In the genomic region with DNA sequence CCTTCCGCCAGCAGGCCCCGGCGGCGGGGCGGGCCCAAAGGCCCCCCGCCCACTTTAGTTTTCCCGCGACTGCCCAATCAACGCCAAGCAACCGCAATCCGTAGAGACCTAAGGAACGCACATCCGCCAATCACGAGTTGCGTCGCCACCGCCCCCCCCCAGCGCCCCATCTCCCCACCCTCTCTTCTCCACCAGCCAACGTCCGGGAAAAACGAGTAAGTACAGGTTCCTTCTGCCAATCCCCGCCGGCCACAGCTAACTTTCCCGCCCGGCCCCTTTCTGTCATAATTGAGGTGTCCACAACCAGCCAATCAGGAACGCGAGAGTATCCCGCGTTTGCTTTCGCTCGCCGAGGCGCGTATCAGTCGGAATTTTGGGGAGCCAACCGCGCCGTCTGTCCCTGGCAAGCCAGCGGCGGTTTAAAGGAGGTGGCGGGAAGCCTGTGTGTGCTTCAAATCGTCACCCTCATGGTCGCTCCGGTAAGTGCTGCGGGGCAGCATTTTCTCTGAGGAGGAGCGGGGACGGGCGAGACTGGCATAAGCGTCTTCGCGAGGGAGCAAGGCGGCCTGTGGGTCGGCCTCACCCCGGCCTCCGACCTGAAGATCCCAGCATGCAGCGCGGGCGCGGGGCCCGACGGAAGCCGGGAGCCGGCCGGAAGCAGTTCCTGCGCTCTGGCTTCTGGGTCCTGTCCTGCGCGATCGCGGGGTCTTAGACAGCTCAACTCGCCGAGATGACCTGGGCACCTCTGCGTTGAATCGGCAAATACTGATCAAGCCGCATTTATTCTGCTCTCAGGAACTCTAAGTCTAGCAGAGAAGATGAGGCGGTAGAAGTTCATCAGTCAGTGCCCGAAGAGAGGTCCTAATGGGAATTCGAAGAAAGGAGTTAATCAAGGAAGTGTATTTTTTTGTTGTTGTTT, we compare ENCODE assay signal across 8 cellular contexts. TPM values are rescaled to one million over a fixed set of nuclear protein-coding genes. Genes with fewer than 3 reads are reported as not detected.
DNase-seq lines count a peak whose midpoint lies in the region; ATAC-seq, FAIRE-seq and TF ChIP-seq lines count a peak whose summit lies in the region.

MIS12 (plus strand) TSS at position 361 of the 919 bp plus-strand sequence. CDS start 2,297 bp downstream, outside the sequence.

- TF ChIP-seq CTCF in H1 (IDR thresholded peaks at IDR 0.05; ENCODE audit: control extremely low read depth in 1 of 3, insufficient read depth in 1 of 3, low read depth in 1 of 3, low read length in 3 of 3), result no peak

- H3K27ac ChIP-seq in H1 (ENCODE audit: low read depth, low read length) (peak within 1 kb of the TSS; percentile 100), mesenchymal stem cell (ENCODE audit: low read length, poor library complexity, severe bottlenecking) (peak within 1 kb of the TSS; percentile 100)

- peak within 1 kb of the TSS; percentile 100 for H4K8ac ChIP-seq in H1 (ENCODE audit: extremely low read depth, insufficient read depth, low read length)
- peak within 1 kb of the TSS; percentile 99 for H4K8ac ChIP-seq in mesenchymal stem cell (ENCODE audit: low read length)

- H3K18ac ChIP-seq in H1 (ENCODE audit: extremely low read depth, low read length), result peak within 1 kb of the TSS; percentile 86
- peak within 1 kb of the TSS; percentile 98 for H3K18ac ChIP-seq in mesenchymal stem cell (ENCODE audit: low read depth in 1 of 2, low read length in 2 of 2)

- H3K4me3 ChIP-seq in H1 (ENCODE audit: extremely low read depth in 1 of 4, insufficient read depth in 2 of 4, low read depth in 3 of 4, low read length in 4 of 4), result peak within 1 kb of the TSS; percentile 96 to 99 (median 98)
- H3K4me3 ChIP-seq in mesenchymal stem cell (ENCODE audit: insufficient read depth in 1 of 2, low read depth in 1 of 2, low read length in 2 of 2), result peak within 1 kb of the TSS; percentile 88 to 94

- TF ChIP-seq RAD21 in H1 (IDR thresholded peaks at IDR 0.05 in 1 of 2, conservative IDR thresholded peaks at IDR 0.05 in 1 of 2; ENCODE audit: low read depth in 2 of 2, low read length in 2 of 2), result no peak

- DNase-seq in COLO668 (lab: John Stamatoyannopoulos, UW; ENCODE audit: unreplicated experiment) (peak; percentile 92), HTR-8/SVneo (ENCODE audit: insufficient read length, low spot score) (peak; percentile 99), NOMO-1 treated with dmso at 0.1 percent for 144 hours (lab: John Stamatoyannopoulos, UW; ENCODE audit: unreplicated experiment) (peak; percentile 99), H1 (ENCODE audit: low read depth in 1 of 2, low spot score in 2 of 2) (peak; percentile 91 to 94), mesenchymal stem cell (peak; percentile 100)
- peak; percentile 82 to 90 (median 90) for DNase-seq in activated CD8-positive, alpha-beta memory T cell treated with anti-CD3 and anti-CD28 coated beads for 48 hours (ENCODE audit: low read depth in 2 of 3, low spot score in 2 of 3)
- peak; percentile 91 for DNase-seq in stimulated activated CD8-positive, alpha-beta memory T cell treated with anti-CD3 and anti-CD28 coated beads, Interleukin-12 subunit alpha, Interleukin-12 subunit beta, amount 100 ng/mL, for 4 hours (ENCODE audit: low read depth)

- peak within 1 kb of the TSS; percentile 94; the same call in 1 of the 2 replicates for H2AK5ac ChIP-seq in H1 (ENCODE audit: low read depth, low read length)
- peak within 1 kb of the TSS; percentile 71 for H2AK5ac ChIP-seq in mesenchymal stem cell (ENCODE audit: low read length, severe bottlenecking)

- H3K79me2 ChIP-seq in H1 (ENCODE audit: control insufficient read depth in 1 of 2, insufficient read depth in 2 of 2, low read length in 2 of 2), result peaks cover 8 to 67% of the 10 kb centered on the region in 2 experiments

- H3K23ac ChIP-seq in H1 (ENCODE audit: insufficient read length) (no peak within 1 kb of the TSS), mesenchymal stem cell (ENCODE audit: low read length in 2 of 2) (peak within 1 kb of the TSS in 1 of 2 experiments; percentile 75)

- H3K36me3 ChIP-seq in H1 (ENCODE audit: control insufficient read depth in 2 of 4, insufficient read depth in 4 of 4, low read length in 3 of 4) (peaks cover 5 to 56% (median 31%) of the 10 kb centered on the region in 4 experiments), mesenchymal stem cell (ENCODE audit: control insufficient read depth in 1 of 2, insufficient read depth in 2 of 2, low read depth in 1 of 2, low read length in 2 of 2) (peaks cover 10 to 65% of the 10 kb centered on the region in 2 experiments)

- no peak within 1 kb of the TSS for H2BK20ac ChIP-seq in H1 (ENCODE audit: low read length)

- H3K14ac ChIP-seq in H1 (ENCODE audit: insufficient read length), result no peak within 1 kb of the TSS
- H3K14ac ChIP-seq in mesenchymal stem cell (ENCODE audit: low read length in 2 of 2), result peak within 1 kb of the TSS in 1 of 2 experiments; percentile 89

- peak within 1 kb of the TSS; percentile 85 to 94 for H3K4me2 ChIP-seq in H1 (ENCODE audit: insufficient read depth in 1 of 2, low read depth in 2 of 2, low read length in 2 of 2)
- H3K4me2 ChIP-seq in mesenchymal stem cell (ENCODE audit: low read length, poor library complexity, severe bottlenecking), result peak within 1 kb of the TSS; percentile 95

- H3K56ac ChIP-seq in H1 (replicated peaks; ENCODE audit: insufficient read length, low read depth, low read length), result peak within 1 kb of the TSS; percentile 99

- no peak for TF ChIP-seq EP300 in H1 (IDR thresholded peaks at IDR 0.05; ENCODE audit: borderline replicate concordance in 1 of 2, low read depth in 2 of 2, low read length in 2 of 2)

- CTCF ChIA-PET in H1 (lab: Charles Lee; ENCODE audit: partially characterized antibody), result interaction anchor here (0.9 to 1.9 kb wide), 5 partner anchors 9 to 22 kb away, joined by 3 to 7 read pairs (median 4); no protein-coding TSS in a partner anchor

- H3K4me1 ChIP-seq in H1 (replicated peaks in 1 of 4; ENCODE audit: control insufficient read depth in 3 of 4, insufficient read depth in 4 of 4, low read length in 3 of 4) (no peaks in the 10 kb centered on the region), mesenchymal stem cell (ENCODE audit: control insufficient read depth, insufficient read depth, low read depth, low read length) (peaks cover 6% of the 10 kb centered on the region)

- H3K23me2 ChIP-seq in H1 (ENCODE audit: low read depth, low read length), result peaks cover 8% of the 10 kb centered on the region

- H4K5ac ChIP-seq in H1 (ENCODE audit: insufficient read length, low read depth, low read length), result peak within 1 kb of the TSS; percentile 97

- H2BK120ac ChIP-seq in H1 (replicated peaks; ENCODE audit: low read depth, low read length) (peak within 1 kb of the TSS; percentile 47), mesenchymal stem cell (ENCODE audit: low read depth, low read length) (peak within 1 kb of the TSS; percentile 73)

- H3K79me1 ChIP-seq in H1 (ENCODE audit: low read depth, low read length) (peaks cover 5% of the 10 kb centered on the region; the same call in 1 of the 2 replicates), mesenchymal stem cell (replicated peaks; ENCODE audit: low read length, poor library complexity, severe bottlenecking) (peaks cover 28% of the 10 kb centered on the region)

- H3K27me3 ChIP-seq in H1 (replicated peaks in 1 of 4; ENCODE audit: control insufficient read depth in 3 of 4, extremely low read depth in 1 of 4, insufficient read depth in 3 of 4, low read length in 3 of 4) (no peaks in the 10 kb centered on the region), mesenchymal stem cell (ENCODE audit: control insufficient read depth in 1 of 2, insufficient read depth in 1 of 2, low read length in 2 of 2) (no peaks in the 10 kb centered on the region)

- H2AFZ ChIP-seq in H1 (ENCODE audit: low read length), result peak within 1 kb of the TSS; percentile 76; the same call in 1 of the 2 replicates
- peak within 1 kb of the TSS; percentile 87 for H2AFZ ChIP-seq in mesenchymal stem cell (ENCODE audit: low read depth, low read length)

- H3K9ac ChIP-seq in H1 (replicated peaks in 1 of 4; ENCODE audit: extremely low read depth in 1 of 4, low read depth in 3 of 4, low read length in 3 of 4) (peak within 1 kb of the TSS; percentile 96 to 100 (median 100)), mesenchymal stem cell (ENCODE audit: low read length) (peak within 1 kb of the TSS; percentile 97)

- TF ChIP-seq POLR2A in H1 (IDR thresholded peaks at IDR 0.05; ENCODE audit: control extremely low read depth in 1 of 2, low read depth in 2 of 2, low read length in 2 of 2), result peak; percentile 94 to 96

- H4K91ac ChIP-seq in H1 (replicated peaks; ENCODE audit: insufficient read length, low read length) (peak within 1 kb of the TSS; percentile 96), mesenchymal stem cell (ENCODE audit: low read length) (peak within 1 kb of the TSS; percentile 99)

- ATAC-seq in GM21367 (IDR thresholded peaks at IDR 0.05; ENCODE audit: unreplicated experiment), result peak; percentile 62

- FAIRE-seq in HTR-8/SVneo (lab: Jason Lieb, UNC), result peak; percentile 92
- no peak for FAIRE-seq in H1 (lab: Jason Lieb, UNC)

- H2BK12ac ChIP-seq in H1 (ENCODE audit: low read depth, low read length), result peak within 1 kb of the TSS; percentile 79; the same call in 1 of the 2 replicates
- peak within 1 kb of the TSS in 1 of 2 experiments; percentile 32 for H2BK12ac ChIP-seq in mesenchymal stem cell (ENCODE audit: low read length in 2 of 2)

- WGBS in H1 (ENCODE audit: extremely low coverage in 1 of 2, insufficient coverage in 1 of 2, insufficient read length in 1 of 2, insufficient replicate concordance in 2 of 2, low coverage in 1 of 2, low lambda C conversion rate in 2 of 2, missing lambda C conversion rate in 1 of 2), 2 experiments, result 0% methylated on average over 59 of the region's 77 CpGs; no CpG with 5 or more reads in 1 of the 2 experiments
- under 1% methylated on average over 73 of the region's 77 CpGs for WGBS in mesenchymal stem cell

- peaks cover 3 to 13% of the 10 kb centered on the region in 2 experiments for H4K20me1 ChIP-seq in H1 (replicated peaks in 1 of 2; ENCODE audit: control insufficient read depth in 1 of 2, insufficient read depth in 2 of 2, low read length in 2 of 2)

- 0 out of 2 replicates have a peak within 1 kb of the TSS, but pooled peaks have one; percentile 82 for H2BK15ac ChIP-seq in H1 (ENCODE audit: low read length)
- H2BK15ac ChIP-seq in mesenchymal stem cell (ENCODE audit: low read depth, poor library complexity, severe bottlenecking), result no peak within 1 kb of the TSS

- POLR2A ChIA-PET in H1 (lab: Charles Lee; ENCODE audit: partially characterized antibody), result interaction anchor here (0.7 to 6.2 kb wide), 21 partner anchors 8 to 948 kb away, joined by 3 to 91 read pairs (median 5); partner anchors contain the start of genes AIPL1, C1QBP, DHX33 and NUP88

- no peaks in the 10 kb centered on the region for H3K9me3 ChIP-seq in H1 (ENCODE audit: insufficient read depth in 2 of 2, low read depth in 1 of 2, low read length in 1 of 2)
- no peaks in the 10 kb centered on the region for H3K9me3 ChIP-seq in mesenchymal stem cell (ENCODE audit: control insufficient read depth, low read length)

- H2BK5ac ChIP-seq in H1 (ENCODE audit: low read depth, low read length), result peak within 1 kb of the TSS; percentile 99
- peak within 1 kb of the TSS; percentile 94 for H2BK5ac ChIP-seq in mesenchymal stem cell (ENCODE audit: low read depth, low read length, poor library complexity, severe bottlenecking)

- H3K4ac ChIP-seq in H1 (replicated peaks; ENCODE audit: insufficient read length, low read depth, low read length) (peak within 1 kb of the TSS; percentile 99), mesenchymal stem cell (ENCODE audit: low read depth in 1 of 2, low read length in 2 of 2) (peak within 1 kb of the TSS; percentile 84 to 99)

RNA-seq across cellular contexts. Expression of gene MIS12, which starts in this region (rescaled TPM):
- 25.6 and 27.2 TPM in 2 replicates for total RNA-seq in H1 (2021; fragmentation: NEBNext Ultra II Directional; extraction: Animal tissue kit (Norgen Biotek cat#: 25700))
- 6.2 and 9.5 TPM in 2 replicates for polyA plus RNA-seq in H1 (2011; rRNA removed)
- polyA plus RNA-seq in H1 (2011; cell fraction: cytosol; rRNA removed), result 16.7 TPM
- 8.4 TPM for polyA plus RNA-seq in H1 (2011; cell fraction: nucleus; rRNA removed)
- 13.1 to 21.0 TPM (median 14.3 TPM) in 4 replicates for polyA plus RNA-seq in H1 (2012, experiment 1 of 2)
- 2.4 TPM for polyA plus RNA-seq in H1 (2012, experiment 2 of 2)
- polyA plus RNA-seq in H1 (2013, experiment 1 of 2), result 22.5 TPM
- polyA plus RNA-seq in H1 (2013, experiment 2 of 2), result 20.1 TPM
- 13.7 and 21.9 TPM in 2 replicates for polyA minus RNA-seq in H1 (2011; rRNA and poly(A)+ RNA removed)
- polyA minus RNA-seq in H1 (2011; cell fraction: cytosol; rRNA and poly(A)+ RNA removed), result 5.7 TPM
- polyA minus RNA-seq in H1 (2011; cell fraction: nucleus; rRNA and poly(A)+ RNA removed), result 18.2 TPM
- 10.6 TPM for polyA plus RNA-seq in mesenchymal stem cell (2013, experiment 1 of 2)
- polyA plus RNA-seq in mesenchymal stem cell (2013, experiment 2 of 2), result 9.2 TPM

Comparison
In these comparisons a context has a peak if more than half of its experiments do, and no peak if none do; other contexts are left out.
1. Peak in every context shown above with its lines: DNase-seq, ATAC-seq, H3K4me3 ChIP-seq and H3K27ac ChIP-seq.